Comparison of ENCODE assay signal across 28 cellular contexts in genomic region chr18:79248495-79249078, GRCh38.
DNase-seq lines count a peak whose midpoint lies in the region; ATAC-seq and TF ChIP-seq lines count a peak whose summit lies in the region.
"Had no signal": no experiment of that assay in that cellular context is flagged by ENCODE, and none has a peak within 500 bp of the region (broad histone marks: within the 10 kb centered on the region; RNA-seq: fewer than 3 reads in every experiment).

No MANE protein-coding gene starts in this region.

- peak overlapping the region; percentile 95 for H3K27ac Mint-ChIP-seq in neural crest cell (ENCODE audit: unreplicated experiment)
- no peak overlapping the region for H3K27ac Mint-ChIP-seq in activated naive CD4-positive, alpha-beta T cell treated with anti-CD3 and anti-CD28 coated beads, Interleukin-2, amount 10 ng/mL, durations not matched to agents 7 days and 5 days
- H3K27ac Mint-ChIP-seq: activated B cell treated with CpG ODN at 0.5 μM for 24 hours; CD8-positive, alpha-beta T cell; H9 had no signal

- no peak for TF ChIP-seq CTCF in fibroblast of mammary gland (conservative IDR thresholded peaks at IDR 0.05; ENCODE audit: control insufficient read depth, insufficient read depth, low read depth, low read length)
- TF ChIP-seq CTCF in neural crest cell (conservative IDR thresholded peaks at IDR 0.05) = no peak

- no peak for ATAC-seq in HG03135 (IDR thresholded peaks at IDR 0.05; ENCODE audit: unreplicated experiment)
- ATAC-seq: activated naive CD4-positive, alpha-beta T cell treated with anti-CD3 and anti-CD28 coated beads, Interleukin-2, amount 50 U/mL, for 72 hours; CD8-positive, alpha-beta T cell; right lobe of liver had no signal

- peak; percentile 40 for DNase-seq in NCI-H510A treated with DMSO at 0.1 percent for 48 hours (lab: John Stamatoyannopoulos, UW)
- no peak for DNase-seq in NCI-H510A (lab: John Stamatoyannopoulos, UW)
- peak; percentile 11 for DNase-seq in amniotic epithelial cell (ENCODE audit: low read depth)
- DNase-seq in fibroblast of mammary gland (ENCODE audit: low read depth) = peak; percentile 13
- DNase-seq in neural crest cell (ENCODE audit: low read depth, low spot score) = no peak
- no peak for DNase-seq in GDM1 (lab: John Stamatoyannopoulos, UW)
- DNase-seq in activated naive CD4-positive, alpha-beta T cell treated with anti-CD3 and anti-CD28 coated beads, Interleukin-2, amount 10 ng/mL, durations not matched to agents 7 days and 5 days = no peak
- DNase-seq: activated B cell treated with CpG ODN at 0.5 μM for 24 hours; activated CD4-positive, alpha-beta T cell treated with anti-CD3 and anti-CD28 coated beads, Interleukin-2, amount 50 U/mL, for 48 hours; activated CD8-positive, alpha-beta memory T cell treated with anti-CD3 and anti-CD28 coated beads, Interleukin-2, amount 50 U/mL, for 48 hours; CD8-positive, alpha-beta T cell; DMS153; H9; head of caudate nucleus; KG1; MG63; NCI-H446 treated with DMSO at 0.1 percent for 48 hours; NK-92 treated with Interleukin-12 subunit alpha and Interleukin-12 subunit beta, amount 100 ng/mL, for 24 hours; PC-9; posterior cingulate gyrus; right lobe of liver; SHP77 treated with DMSO at 0.1 percent for 48 hours; stimulated activated CD4-positive, alpha-beta T cell treated with anti-CD3 and anti-CD28 coated beads, Interleukin-2, amount 100 ng/mL, for 48 hours; SW 1271; T-helper 9 cell; trophoblast cell had no signal

- no peaks in the 10 kb centered on the region for H3K9me3 Mint-ChIP-seq in neural crest cell
- no peaks in the 10 kb centered on the region for H3K9me3 Mint-ChIP-seq in activated naive CD4-positive, alpha-beta T cell treated with anti-CD3 and anti-CD28 coated beads, Interleukin-2, amount 10 ng/mL, durations not matched to agents 7 days and 5 days
- H3K9me3 Mint-ChIP-seq: activated B cell treated with CpG ODN at 0.5 μM for 24 hours; activated naive CD4-positive, alpha-beta T cell treated with anti-CD3 and anti-CD28 coated beads, Interleukin-2, amount 50 U/mL, for 72 hours; CD8-positive, alpha-beta T cell; H9 had no signal

- no peak overlapping the region for H3K4me3 Mint-ChIP-seq in neural crest cell
- no peak overlapping the region for H3K4me3 Mint-ChIP-seq in activated naive CD4-positive, alpha-beta T cell treated with anti-CD3 and anti-CD28 coated beads, Interleukin-2, amount 10 ng/mL, durations not matched to agents 7 days and 5 days
- H3K4me3 Mint-ChIP-seq: activated B cell treated with CpG ODN at 0.5 μM for 24 hours; CD8-positive, alpha-beta T cell; H9 had no signal

- no peak overlapping the region for H3K4me3 ChIP-seq in fibroblast of mammary gland (ENCODE audit: control insufficient read depth, low read depth, low read length)
- H3K4me3 ChIP-seq: MG63, PC-9, right lobe of liver had no signal

- H3K27me3 Mint-ChIP-seq in neural crest cell (ENCODE audit: low read depth) = no peaks in the 10 kb centered on the region
- H3K27me3 Mint-ChIP-seq in activated naive CD4-positive, alpha-beta T cell treated with anti-CD3 and anti-CD28 coated beads, Interleukin-2, amount 10 ng/mL, durations not matched to agents 7 days and 5 days = no peaks in the 10 kb centered on the region
- H3K27me3 Mint-ChIP-seq: activated B cell treated with CpG ODN at 0.5 μM for 24 hours had no signal

- H3K36me3 Mint-ChIP-seq in neural crest cell (ENCODE audit: low read depth) = no peaks in the 10 kb centered on the region
- no peaks in the 10 kb centered on the region for H3K36me3 Mint-ChIP-seq in activated naive CD4-positive, alpha-beta T cell treated with anti-CD3 and anti-CD28 coated beads, Interleukin-2, amount 10 ng/mL, durations not matched to agents 7 days and 5 days
- H3K36me3 Mint-ChIP-seq: activated naive CD4-positive, alpha-beta T cell treated with anti-CD3 and anti-CD28 coated beads, Interleukin-2, amount 50 U/mL, for 72 hours had no signal

- CTCF ChIA-PET in activated naive CD4-positive, alpha-beta T cell treated with anti-CD3 and anti-CD28 coated beads, Interleukin-2, amount 10 ng/mL, durations not matched to agents 7 days and 5 days (lab: Charles Lee) = interaction anchor here (1.1 kb wide), 1 partner anchor 26 kb away, joined by 3 read pairs; no protein-coding TSS in a partner anchor

- peaks cover 67% of the 10 kb centered on the region for H3K4me1 Mint-ChIP-seq in neural crest cell
- H3K4me1 Mint-ChIP-seq in activated naive CD4-positive, alpha-beta T cell treated with anti-CD3 and anti-CD28 coated beads, Interleukin-2, amount 10 ng/mL, durations not matched to agents 7 days and 5 days = peaks cover 12% of the 10 kb centered on the region

Comparison
In these comparisons a context has a peak if more than half of its experiments do, and no peak if none do; other contexts are left out.
1. DNase-seq: peak in NCI-H510A treated with DMSO at 0.1 percent for 48 hours (single experiment), amniotic epithelial cell (single experiment) and fibroblast of mammary gland (single experiment); none in NCI-H510A (single experiment), neural crest cell (single experiment), GDM1 (single experiment) and activated naive CD4-positive, alpha-beta T cell treated with anti-CD3 and anti-CD28 coated beads, Interleukin-2, amount 10 ng/mL, durations not matched to agents 7 days and 5 days (single experiment).